16 cellular contexts compared by ENCODE assay signal in genomic region chr1:160633330-160633903, GRCh38. TPM values are rescaled to one million over a fixed set of nuclear protein-coding genes. Genes with fewer than 3 reads are reported as not detected.
DNase-seq lines count a peak whose midpoint lies in the region; ATAC-seq and TF ChIP-seq lines count a peak whose summit lies in the region.
"Had no signal": no experiment of that assay in that cellular context is flagged by ENCODE, and none has a peak within 500 bp of the region (broad histone marks: within the 10 kb centered on the region; RNA-seq: fewer than 3 reads in every experiment).

No MANE protein-coding gene starts in this region.

- intact Hi-C loops in head of caudate nucleus (cut with DNase I) (no loop called here), posterior vena cava (cut with DNase I) (no loop called here)

- peak; percentile 37 for TF ChIP-seq POLR2A in GM18505 (IDR thresholded peaks at IDR 0.05; ENCODE audit: borderline replicate concordance, extremely low read depth, insufficient read depth, insufficient read length)

- peak overlapping the region; percentile 62 to 78 for H3K4me3 Mint-ChIP-seq in activated T-cell treated with anti-CD3 and anti-CD28 coated beads, Interleukin-2, amount 50 U/mL, for 72 hours
- H3K4me3 Mint-ChIP-seq in activated naive CD8-positive, alpha-beta T cell: peak overlapping the region; percentile 68
- H3K4me3 Mint-ChIP-seq in stimulated activated effector memory CD8-positive, alpha-beta T cell treated with anti-CD3 and anti-CD28 coated beads, Interleukin-12 subunit alpha, Interleukin-12 subunit beta, amount 100 ng/mL, for 72 hours: peak overlapping the region; percentile 76

- no peak for ATAC-seq in activated T-cell treated with anti-CD3 and anti-CD28 coated beads, Interleukin-2, amount 50 U/mL, for 72 hours (replicated peaks in 1 of 2)
- ATAC-seq in GM18505 (IDR thresholded peaks at IDR 0.05; ENCODE audit: unreplicated experiment) (no peak), HG03139 (IDR thresholded peaks at IDR 0.05; ENCODE audit: unreplicated experiment) (no peak)
- ATAC-seq in stimulated activated effector memory CD8-positive, alpha-beta T cell treated with anti-CD3 and anti-CD28 coated beads, Interleukin-12 subunit alpha, Interleukin-12 subunit beta, amount 100 ng/mL, for 72 hours: no peak
- ATAC-seq: foreskin keratinocyte, left lobe of liver, right lobe of liver had no signal

- peaks cover 31 to 57% of the 10 kb centered on the region in 2 donors for H3K36me3 Mint-ChIP-seq in activated T-cell treated with anti-CD3 and anti-CD28 coated beads, Interleukin-2, amount 50 U/mL, for 72 hours (ENCODE audit: insufficient read depth in 2 of 2)
- H3K36me3 Mint-ChIP-seq in activated naive CD8-positive, alpha-beta T cell: peaks cover 45% of the 10 kb centered on the region
- H3K36me3 Mint-ChIP-seq in stimulated activated effector memory CD8-positive, alpha-beta T cell treated with anti-CD3 and anti-CD28 coated beads, Interleukin-12 subunit alpha, Interleukin-12 subunit beta, amount 100 ng/mL, for 72 hours: peaks cover 100% of the 10 kb centered on the region

- peaks cover 94% of the 10 kb centered on the region for H3K4me1 Mint-ChIP-seq in activated T-cell treated with anti-CD3 and anti-CD28 coated beads, Interleukin-2, amount 50 U/mL, for 72 hours (ENCODE audit: low read depth)
- peaks cover 95% of the 10 kb centered on the region for H3K4me1 Mint-ChIP-seq in activated naive CD8-positive, alpha-beta T cell (ENCODE audit: low read depth)
- H3K4me1 Mint-ChIP-seq in stimulated activated effector memory CD8-positive, alpha-beta T cell treated with anti-CD3 and anti-CD28 coated beads, Interleukin-12 subunit alpha, Interleukin-12 subunit beta, amount 100 ng/mL, for 72 hours: peaks cover 85% of the 10 kb centered on the region

- DNase-seq in activated T-cell treated with anti-CD3 and anti-CD28 coated beads, Interleukin-2, amount 50 U/mL, for 72 hours: no peak
- no peak for DNase-seq in activated T-cell treated with anti-CD3 and anti-CD28 coated beads, Interleukin-2, amount 50 U/mL, for 48 hours
- no peak for DNase-seq in stimulated activated effector memory CD8-positive, alpha-beta T cell treated with anti-CD3 and anti-CD28 coated beads, Interleukin-12 subunit alpha, Interleukin-12 subunit beta, amount 100 ng/mL, for 72 hours (ENCODE audit: low spot score in 2 of 2)
- DNase-seq in head of caudate nucleus (no peak), posterior vena cava (ENCODE audit: low spot score) (no peak)
- DNase-seq: foreskin keratinocyte, NCI-H2081, NCI-H524, right lobe of liver, SHP77 had no signal

- H3K27ac Mint-ChIP-seq in activated T-cell treated with anti-CD3 and anti-CD28 coated beads, Interleukin-2, amount 50 U/mL, for 72 hours: peak overlapping the region; percentile 96
- peak overlapping the region; percentile 78 for H3K27ac Mint-ChIP-seq in activated naive CD8-positive, alpha-beta T cell
- peak overlapping the region; percentile 98 for H3K27ac Mint-ChIP-seq in stimulated activated effector memory CD8-positive, alpha-beta T cell treated with anti-CD3 and anti-CD28 coated beads, Interleukin-12 subunit alpha, Interleukin-12 subunit beta, amount 100 ng/mL, for 72 hours

- peaks cover 0 to 2% of the 10 kb centered on the region in 2 donors for H3K9me3 Mint-ChIP-seq in activated T-cell treated with anti-CD3 and anti-CD28 coated beads, Interleukin-2, amount 50 U/mL, for 72 hours
- no peaks in the 10 kb centered on the region for H3K9me3 Mint-ChIP-seq in activated naive CD8-positive, alpha-beta T cell (ENCODE audit: low read depth)
- H3K9me3 Mint-ChIP-seq in stimulated activated effector memory CD8-positive, alpha-beta T cell treated with anti-CD3 and anti-CD28 coated beads, Interleukin-12 subunit alpha, Interleukin-12 subunit beta, amount 100 ng/mL, for 72 hours: no peaks in the 10 kb centered on the region

- H3K27me3 Mint-ChIP-seq in activated T-cell treated with anti-CD3 and anti-CD28 coated beads, Interleukin-2, amount 50 U/mL, for 72 hours (ENCODE audit: low read depth): no peaks in the 10 kb centered on the region
- H3K27me3 Mint-ChIP-seq in activated naive CD8-positive, alpha-beta T cell: no peaks in the 10 kb centered on the region

RNA-seq across cellular contexts. Expression of gene SLAMF1, which starts 13.4 kb away (rescaled TPM):
- 100 to 1,000 TPM in 1 of 2 donors, 10 to 100 TPM in 1; 81.4 to 134 TPM for total RNA-seq in activated T-cell treated with anti-CD3 and anti-CD28 coated beads, Interleukin-2, amount 50 U/mL, for 72 hours
- under 1 TPM; 0.32 to 0.38 TPM for total RNA-seq in posterior vena cava
- total RNA-seq: ascending aorta, chondrocyte, foreskin keratinocyte had no signal

RNA-seq across cellular contexts. Expression of gene CD84, which starts 54.1 kb away (rescaled TPM):
- total RNA-seq in activated T-cell treated with anti-CD3 and anti-CD28 coated beads, Interleukin-2, amount 50 U/mL, for 72 hours: 10 to 100 TPM; 10.2 to 16.0 TPM
- 10 to 100 TPM in 1 of 2 donors, 1 to 10 TPM in 1; 6.9 to 16.8 TPM for total RNA-seq in posterior vena cava
- total RNA-seq: chondrocyte, foreskin keratinocyte had no signal

Comparison
In these comparisons a context has a peak if more than half of its experiments do, and no peak if none do; other contexts are left out.
1. RNA of gene SLAMF1, which starts 13.4 kb away (total RNA-seq): 81.4 to 134 TPM in activated T-cell treated with anti-CD3 and anti-CD28 coated beads, Interleukin-2, amount 50 U/mL, for 72 hours; 0.32 to 0.38 TPM in posterior vena cava; every median in the first group is over 10 times any median in the second.
2. Peak in every context shown above with its lines, with median percentiles within 50 percentile points of each other: H3K27ac Mint-ChIP-seq and H3K4me3 Mint-ChIP-seq.